In the genomic region with DNA sequence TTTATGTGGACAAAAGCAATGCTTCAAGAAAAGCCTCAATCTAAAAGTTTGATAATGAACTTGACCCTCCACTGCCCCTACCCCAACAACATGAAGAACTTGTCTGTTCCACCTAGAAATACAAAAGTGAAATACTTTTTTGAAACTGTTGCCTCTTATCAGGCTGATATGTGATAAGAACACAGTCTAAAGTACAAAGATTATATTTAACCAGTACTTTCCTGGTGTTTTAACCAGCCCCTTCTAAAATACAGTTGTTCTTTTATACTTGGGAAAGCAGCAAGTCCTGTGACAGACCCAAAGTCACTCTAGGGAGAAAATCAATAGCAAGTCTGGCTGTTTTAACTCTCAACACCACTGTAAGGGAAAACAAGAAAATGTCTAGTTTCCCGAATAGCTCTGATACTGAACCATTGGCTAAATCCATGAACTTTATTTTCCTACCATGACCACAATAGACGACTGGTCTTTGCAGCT, we compare ENCODE assay signal across 19 cellular contexts. TPM values are rescaled to one million over a fixed set of nuclear protein-coding genes. Genes with fewer than 3 reads are reported as not detected.
"Had no signal": no experiment of that assay in that cellular context is flagged by ENCODE, and none has a peak within 500 bp of the region (broad histone marks: within the 10 kb centered on the region; RNA-seq: fewer than 3 reads in every experiment).

No MANE protein-coding gene starts in this region.

- H3K36me3 ChIP-seq: uterus had no signal

- H3K27me3 Mint-ChIP-seq: stimulated activated naive CD8-positive, alpha-beta T cell treated with anti-CD3 and anti-CD28 coated beads, Interleukin-15, amount 100 ng/mL, for 72 hours had no signal

- H3K4me1 ChIP-seq: foreskin keratinocyte had no signal

- H3K4me3 Mint-ChIP-seq: natural killer cell; stimulated activated naive CD8-positive, alpha-beta T cell treated with anti-CD3 and anti-CD28 coated beads, Interleukin-15, amount 100 ng/mL, for 72 hours had no signal

- ATAC-seq: foreskin keratinocyte; heart left ventricle; left cardiac atrium; natural killer cell; sciatic nerve; stimulated activated naive CD8-positive, alpha-beta T cell treated with anti-CD3 and anti-CD28 coated beads, Interleukin-15, amount 100 ng/mL, for 72 hours had no signal

- H3K9me3 Mint-ChIP-seq: natural killer cell; stimulated activated naive CD8-positive, alpha-beta T cell treated with anti-CD3 and anti-CD28 coated beads, Interleukin-15, amount 100 ng/mL, for 72 hours had no signal

- H3K9me3 ChIP-seq: heart left ventricle, spleen, testis, uterus had no signal

- H3K4me3 ChIP-seq: coronary artery, heart left ventricle, SK-N-MC, spleen, testis, uterus had no signal

- H3K27ac Mint-ChIP-seq: natural killer cell; stimulated activated naive CD8-positive, alpha-beta T cell treated with anti-CD3 and anti-CD28 coated beads, Interleukin-15, amount 100 ng/mL, for 72 hours had no signal

- DNase-seq: activated CD4-positive, CD25-positive, alpha-beta regulatory T cell treated with anti-CD3 and anti-CD28 coated beads, Interleukin-2, amount 50 U/mL, for 72 hours; activated naive CD4-positive, alpha-beta T cell treated with Interleukin-2 at 50 U/mL for 16 hours; central memory CD4-positive, alpha-beta T cell; effector memory CD4-positive, alpha-beta T cell; foreskin keratinocyte; heart left ventricle; left cardiac atrium; mammary epithelial cell; natural killer cell; spleen; stimulated activated naive CD8-positive, alpha-beta T cell treated with anti-CD3 and anti-CD28 coated beads, Interleukin-15, amount 100 ng/mL, for 72 hours; testis; uterus had no signal

- H3K27me3 ChIP-seq: foreskin keratinocyte, heart left ventricle, spleen, testis, uterus had no signal

- H3K27ac ChIP-seq: coronary artery, foreskin keratinocyte, SK-N-MC, spleen, testis, uterus had no signal

RNA-seq across cellular contexts. Expression of a gene that starts 12.6 kb away (rescaled TPM):
- total RNA-seq: activated CD8-positive, alpha-beta memory T cell treated with anti-CD3 and anti-CD28 coated beads for 36 hours; foreskin keratinocyte; mammary epithelial cell; mucosa of gallbladder; natural killer cell; sciatic nerve; uterus had no signal
- polyA plus RNA-seq: mammary epithelial cell, spleen had no signal

RNA-seq across cellular contexts. Expression of a gene that starts 23.3 kb away (rescaled TPM):
- total RNA-seq: activated CD8-positive, alpha-beta memory T cell treated with anti-CD3 and anti-CD28 coated beads for 36 hours; foreskin keratinocyte; heart left ventricle; left cardiac atrium; mammary epithelial cell; natural killer cell; posterior vena cava; testis; uterus had no signal
- polyA plus RNA-seq: foreskin keratinocyte, heart left ventricle, mammary epithelial cell had no signal
